2 cellular contexts compared by ENCODE assay signal in genomic region chr15:81822587-81822986, GRCh38.
A peak's percentile ranks its signal among the peaks of the same experiment; 100 is the strongest.
TF ChIP-seq lines count a peak whose summit lies in the region.
"Not testable (repeated sequence)": the region's sequence is repeated elsewhere in the genome, so short reads cannot be mapped to it uniquely, and the experiment has no call there.

No MANE protein-coding gene starts in this region.

TF ChIP-seq in GM12878, 131 proteins besides CTCF, POLR2A, EP300 and RAD21:
- TF ChIP-seq SPI1 (IDR thresholded peaks at IDR 0.05; ENCODE audit: borderline replicate concordance, insufficient read depth, low read depth, low read length) (0 out of 2 replicates have a peak, but pooled peaks have one; percentile 14), ATF7 (IDR thresholded peaks at IDR 0.05; ENCODE audit: low read depth) (peak; percentile 37; the same call in 1 of the 2 replicates)

TF ChIP-seq in K562, 482 proteins besides CTCF, POLR2A, EP300 and RAD21:
- TF ChIP-seq JUND (IDR thresholded peaks at IDR 0.05; ENCODE audit: borderline replicate concordance, low read depth, low read length) (peak; percentile 31; the same call in 1 of the 2 replicates), JUND (tag; IDR thresholded peaks at IDR 0.05; ENCODE audit: borderline replicate concordance, low read depth, low read length) (peak; percentile 44; the same call in 1 of the 3 replicates), ARID1B (IDR thresholded peaks at IDR 0.05) (peak; percentile 48; the same call in 1 of the 2 replicates), ATF3 (IDR thresholded peaks at IDR 0.05) (peak; percentile 77; the same call in 1 of the 2 replicates), SMARCA4 (IDR thresholded peaks at IDR 0.05) (peak; percentile 55; the same call in 1 of the 2 replicates), CTBP1 (IDR thresholded peaks at IDR 0.05; ENCODE audit: borderline replicate concordance) (peak; percentile 45; the same call in 1 of the 2 replicates), SPI1 (IDR thresholded peaks at IDR 0.05; ENCODE audit: borderline replicate concordance, low read depth, low read length) (0 out of 2 replicates have a peak, but pooled peaks have one; percentile 29), SMARCC2 (IDR thresholded peaks at IDR 0.05; ENCODE audit: low read depth) (peak; percentile 33; the same call in 1 of the 2 replicates), ATF7 (IDR thresholded peaks at IDR 0.05) (peak; percentile 96), SMARCE1 (IDR thresholded peaks at IDR 0.05) (peak; percentile 89; the same call in 1 of the 2 replicates), SMAD3 (CRISPR knock-in tag; conservative IDR thresholded peaks at IDR 0.05) (0 out of 2 replicates have a peak, but pooled peaks have one; percentile 18), FOXA3 (CRISPR knock-in tag; conservative IDR thresholded peaks at IDR 0.05 in 1 of 2, IDR thresholded peaks at IDR 0.05 in 1 of 2) (peak in 1 of 2 experiments; percentile 87; a peak in 2 of 4 replicates)
- not testable (repeated sequence) for TF ChIP-seq ATF3 (CRISPR knock-in tag; conservative IDR thresholded peaks at IDR 0.05)
